Comparison of ENCODE assay signal across 18 cellular contexts in the genomic region with DNA sequence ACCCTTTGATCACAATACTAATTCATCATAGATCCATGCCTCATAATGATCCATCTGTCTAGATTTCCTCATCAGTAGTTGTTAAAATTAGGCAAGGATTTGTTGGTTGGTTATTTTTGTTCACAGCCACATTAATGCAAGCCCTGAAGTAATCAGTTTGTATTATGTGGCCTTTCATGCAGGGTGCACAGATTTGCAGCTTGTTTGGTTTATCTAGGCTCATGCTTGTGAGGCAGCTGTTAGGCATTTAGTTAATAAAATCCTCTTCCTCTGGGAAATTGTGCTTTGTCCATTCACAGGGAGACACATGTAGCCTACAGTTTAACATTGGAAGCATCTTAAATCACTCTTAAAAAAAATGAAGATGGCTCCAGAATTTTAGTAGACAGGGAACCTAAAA.
DNase-seq lines count a peak whose midpoint lies in the region; ATAC-seq and TF ChIP-seq lines count a peak whose summit lies in the region.
"Had no signal": no experiment of that assay in that cellular context is flagged by ENCODE, and none has a peak within 500 bp of the region (broad histone marks: within the 10 kb centered on the region; RNA-seq: fewer than 3 reads in every experiment).

No MANE protein-coding gene starts in this region.

- no peaks in the 10 kb centered on the region for H3K79me2 ChIP-seq in neural progenitor cell (ENCODE audit: low read depth)

- no peaks in the 10 kb centered on the region for H3K9me3 Mint-ChIP-seq in neural progenitor cell

- H3K4me3 ChIP-seq in cardiac fibroblast (replicated peaks in 1 of 2; ENCODE audit: low read depth in 2 of 2, low read length in 2 of 2), result no peak overlapping the region
- H3K4me3 ChIP-seq in neural progenitor cell, result no peak overlapping the region
- H3K4me3 ChIP-seq: BLaER1 treated with 17β-estradiol and CSF1 and Interleukin-3, amounts not matched to agents 10 nM and 100 nM; gastroesophageal sphincter; ovary; skin epidermis; thyroid gland had no signal

- no peaks in the 10 kb centered on the region for H3K9me3 ChIP-seq in neural progenitor cell (ENCODE audit: low read depth)
- H3K9me3 ChIP-seq: BLaER1 treated with 17β-estradiol and CSF1 and Interleukin-3, amounts not matched to agents 10 nM and 100 nM; gastroesophageal sphincter; ovary; thyroid gland had no signal

- H3K4me1 ChIP-seq in neural progenitor cell, result peaks cover 17% of the 10 kb centered on the region
- H3K4me1 ChIP-seq: thyroid gland had no signal

- peak overlapping the region; percentile 42 for H2AFZ ChIP-seq in neural progenitor cell (replicated peaks)

- H3K4me3 Mint-ChIP-seq in neural progenitor cell, result no peak overlapping the region
- H3K4me3 Mint-ChIP-seq: activated T-helper 17 cell treated with anti-CD3 and anti-CD28 coated beads, Interleukin-2, amount 50 U/mL, for 72 hours had no signal

- H3K9ac ChIP-seq in neural progenitor cell, result no peak overlapping the region
- H3K9ac ChIP-seq: BLaER1 treated with 17β-estradiol and CSF1 and Interleukin-3, amounts not matched to agents 10 nM and 100 nM had no signal

- DNase-seq in Ammon's horn (ENCODE audit: low spot score) (peak; percentile 56), M059J (ENCODE audit: low read depth) (peak; percentile 4), cardiac fibroblast (ENCODE audit: low read depth in 2 of 2) (peak; percentile 36 to 64), neural progenitor cell (ENCODE audit: low spot score) (no peak), NCI-H2171 (lab: John Stamatoyannopoulos, UW) (no peak)
- no peak for DNase-seq in stimulated activated CD4-positive, alpha-beta T cell treated with anti-CD3 and anti-CD28 coated beads, Interleukin-4, amount 100 ng/mL, for 24 hours
- DNase-seq in activated effector memory CD4-positive, alpha-beta T cell treated with Interleukin-2 at 50 U/mL for 16 hours, result no peak
- DNase-seq: NCI-H187 treated with DMSO at 0.1 percent for 48 hours, NCI-H446 treated with DMSO at 0.1 percent for 48 hours, OCI-M1, ovary, T-helper 2 cell, thyroid gland had no signal

- TF ChIP-seq CTCF in cardiac fibroblast (IDR thresholded peaks at IDR 0.05; ENCODE audit: low read depth, low read length) (no peak), neural progenitor cell (IDR thresholded peaks at IDR 0.05) (no peak)

- H3K27me3 Mint-ChIP-seq in neural progenitor cell (ENCODE audit: insufficient read depth, low read depth), result no peaks in the 10 kb centered on the region
- H3K27me3 Mint-ChIP-seq: activated T-helper 17 cell treated with anti-CD3 and anti-CD28 coated beads, Interleukin-2, amount 50 U/mL, for 72 hours had no signal

- H3K27me3 ChIP-seq in neural progenitor cell, result no peaks in the 10 kb centered on the region
- H3K27me3 ChIP-seq: BLaER1 treated with 17β-estradiol and CSF1 and Interleukin-3, amounts not matched to agents 10 nM and 100 nM; gastroesophageal sphincter; ovary; thyroid gland had no signal

- H4K20me1 ChIP-seq in neural progenitor cell (ENCODE audit: low read depth), result no peaks in the 10 kb centered on the region
- H4K20me1 ChIP-seq: BLaER1 treated with 17β-estradiol and CSF1 and Interleukin-3, amounts not matched to agents 10 nM and 100 nM had no signal

- peaks cover 9% of the 10 kb centered on the region for H3K4me1 Mint-ChIP-seq in neural progenitor cell
- H3K4me1 Mint-ChIP-seq: activated T-helper 17 cell treated with anti-CD3 and anti-CD28 coated beads, Interleukin-2, amount 50 U/mL, for 72 hours had no signal

- no peaks in the 10 kb centered on the region for H3F3A ChIP-seq in neural progenitor cell (ENCODE audit: low read depth)

- no peaks in the 10 kb centered on the region for H3K36me3 ChIP-seq in neural progenitor cell
- H3K36me3 ChIP-seq: BLaER1 treated with 17β-estradiol and CSF1 and Interleukin-3, amounts not matched to agents 10 nM and 100 nM; gastroesophageal sphincter; ovary; thyroid gland had no signal

- no peak for ATAC-seq in GM19455 (IDR thresholded peaks at IDR 0.05; ENCODE audit: unreplicated experiment)
- ATAC-seq: activated T-helper 17 cell treated with anti-CD3 and anti-CD28 coated beads, Interleukin-2, amount 50 U/mL, for 72 hours; gastroesophageal sphincter had no signal

- H3K27ac ChIP-seq in neural progenitor cell, result no peak overlapping the region
- H3K27ac ChIP-seq: BLaER1 treated with 17β-estradiol and CSF1 and Interleukin-3, amounts not matched to agents 10 nM and 100 nM; ovary; skin epidermis; thyroid gland had no signal

- no peak overlapping the region for H3K27ac Mint-ChIP-seq in neural progenitor cell
- H3K27ac Mint-ChIP-seq: activated T-helper 17 cell treated with anti-CD3 and anti-CD28 coated beads, Interleukin-2, amount 50 U/mL, for 72 hours had no signal

- H3K4me2 ChIP-seq in neural progenitor cell, result peak overlapping the region; percentile 6

- H3K36me3 Mint-ChIP-seq in neural progenitor cell, result no peaks in the 10 kb centered on the region

Comparison
In these comparisons a context has a peak if more than half of its experiments do, and no peak if none do; other contexts are left out.
1. DNase-seq: peak in Ammon's horn (single experiment), M059J (single experiment) and cardiac fibroblast (2 of 2); none in neural progenitor cell (single experiment), stimulated activated CD4-positive, alpha-beta T cell treated with anti-CD3 and anti-CD28 coated beads, Interleukin-4, amount 100 ng/mL, for 24 hours (single experiment), activated effector memory CD4-positive, alpha-beta T cell treated with Interleukin-2 at 50 U/mL for 16 hours (single experiment) and NCI-H2171 (single experiment).